ENCODE assay signal across 30 cellular contexts in the genomic region with DNA sequence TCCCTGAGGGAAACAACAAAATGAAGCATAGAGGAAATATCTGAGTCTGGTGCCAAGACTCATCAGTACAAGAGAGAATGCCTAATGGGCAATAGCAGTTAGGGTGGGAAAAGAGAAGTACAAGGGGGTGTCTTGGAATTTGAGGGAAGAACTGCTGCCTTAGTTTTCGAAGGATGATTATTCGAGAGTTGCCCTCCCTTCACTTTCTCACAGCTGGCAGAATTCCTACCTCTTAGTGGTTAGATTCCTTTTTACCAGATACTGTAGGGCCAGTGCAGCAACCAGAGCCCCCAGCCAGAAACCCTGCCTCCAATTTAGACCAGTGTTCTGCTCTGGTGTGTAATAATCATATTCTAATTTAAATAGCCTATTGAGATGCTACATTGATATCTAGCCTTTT.
"Had no signal": no experiment of that assay in that cellular context is flagged by ENCODE, and none has a peak within 500 bp of the region (broad histone marks: within the 10 kb centered on the region; RNA-seq: fewer than 3 reads in every experiment).

No MANE protein-coding gene starts in this region.

- H3K27ac Mint-ChIP-seq: nephron progenitor cell, neural progenitor cell had no signal

- H3K27me3 ChIP-seq: left lung, neural progenitor cell, neutrophil, right atrium auricular region, right lobe of liver, suprapubic skin, tibial artery, upper lobe of right lung had no signal

- H2AFZ ChIP-seq: neural progenitor cell, parathyroid adenoma had no signal

- H3K9me3 ChIP-seq: left lung, lower lobe of right lung, neutrophil, right atrium auricular region, right lobe of liver, suprapubic skin, thoracic aorta, tibial artery, upper lobe of right lung had no signal

- H3K79me2 ChIP-seq: parathyroid adenoma had no signal

- H3K27me3 Mint-ChIP-seq: stimulated activated naive B cell treated with anti-CD40 and anti-IgM and Interleukin-4, amounts not matched to agents 10 μg/mL and 1 μg/mL and 100 μg/mL, for 72 hours had no signal

- H3K9me3 Mint-ChIP-seq: immature natural killer cell; natural killer cell; nephron progenitor cell; neural progenitor cell; stimulated activated naive B cell treated with anti-CD40 and anti-IgM and Interleukin-4, amounts not matched to agents 10 μg/mL and 1 μg/mL and 100 μg/mL, for 72 hours had no signal

- H3K4me1 ChIP-seq: parathyroid adenoma had no signal

- H3K9ac ChIP-seq: neural progenitor cell, parathyroid adenoma had no signal

- H3K4me1 Mint-ChIP-seq: nephron progenitor cell had no signal

- H3K4me2 ChIP-seq: neural progenitor cell had no signal

- H3K4me3 ChIP-seq: left lung, lower lobe of right lung, neural progenitor cell, right atrium auricular region, right lobe of liver, skin epidermis, suprapubic skin, thoracic aorta, tibial artery, upper lobe of right lung had no signal

- H3K36me3 Mint-ChIP-seq: natural killer cell, neural progenitor cell had no signal

- H3K27ac ChIP-seq: lower lobe of right lung, neural progenitor cell, parathyroid adenoma, right atrium auricular region, right lobe of liver, skin epidermis, suprapubic skin, thoracic aorta, tibial artery, upper lobe of right lung had no signal

- H3K4me3 Mint-ChIP-seq: immature natural killer cell; natural killer cell; nephron progenitor cell; neural progenitor cell; stimulated activated naive B cell treated with anti-CD40 and anti-IgM and Interleukin-4, amounts not matched to agents 10 μg/mL and 1 μg/mL and 100 μg/mL, for 72 hours had no signal

- H3K36me3 ChIP-seq: left lung, lower lobe of right lung, neural progenitor cell, right atrium auricular region, right lobe of liver, suprapubic skin, thoracic aorta, tibial artery, upper lobe of right lung had no signal

- ATAC-seq: left colon, left lung, lower lobe of right lung, natural killer cell, right lobe of liver, upper lobe of right lung had no signal

- DNase-seq: hypothalamus; immature natural killer cell; kidney; left colon; left lung; lower lobe of right lung; mammary epithelial cell; mesenchymal stem cell; natural killer cell; nephron progenitor cell; occipital lobe; right lobe of liver; stimulated activated CD4-positive, alpha-beta T cell treated with anti-CD3 and anti-CD28 coated beads, Interleukin-12 subunit alpha, Interleukin-12 subunit beta, amount 100 ng/mL, for 4 hours; stimulated activated CD4-positive, alpha-beta T cell treated with anti-CD3 and anti-CD28 coated beads, Interleukin-15, amount 100 ng/mL, for 24 hours; stimulated activated CD4-positive, alpha-beta T cell treated with anti-CD3 and anti-CD28 coated beads, Interleukin-2, amount 100 ng/mL, for 24 hours; stimulated activated CD4-positive, alpha-beta T cell treated with anti-CD3 and anti-CD28 coated beads, Interleukin-4, amount 100 ng/mL, for 1 hour; stimulated activated naive B cell treated with anti-CD40 and anti-IgM and Interleukin-4, amounts not matched to agents 10 μg/mL and 1 μg/mL and 100 μg/mL, for 72 hours; stimulated activated naive CD8-positive, alpha-beta T cell treated with anti-CD3 and anti-CD28 coated beads, Interleukin-15, Interleukin-2, amounts not matched to agents 100 U/mL and 50 U/mL, for 24 hours; tibial artery; trophoblast cell; upper lobe of right lung had no signal

- FAIRE-seq: islet of Langerhans, kidney, urothelium cell line had no signal
